14 cellular contexts compared by ENCODE assay signal in genomic region chr13:57140235-57140968, GRCh38. TPM values are rescaled to one million over a fixed set of nuclear protein-coding genes. Genes with fewer than 3 reads are reported as not detected.
"Had no signal": no experiment of that assay in that cellular context is flagged by ENCODE, and none has a peak within 500 bp of the region (broad histone marks: within the 10 kb centered on the region; RNA-seq: fewer than 3 reads in every experiment).

Gene PRR20A, plus strand, starts transcription at chr13:57140918. Its CDS starts 387 bp downstream, at chr13:57141305.

RNA-seq across cellular contexts. Expression of gene PRR20A, which starts in this region (rescaled TPM):
- total RNA-seq: stomach, subcutaneous adipose tissue, suprapubic skin, temporal lobe, thoracic aorta, thyroid gland, tibial nerve, transverse colon, upper lobe of left lung, upper lobe of right lung, ureter, urinary bladder, uterus, vagina had no signal
